ENCODE assay signal across 22 cellular contexts in genomic region chr17:76748657-76749056, GRCh38. TPM values are rescaled to one million over a fixed set of nuclear protein-coding genes. Genes with fewer than 3 reads are reported as not detected.
A peak's percentile ranks its signal among the peaks of the same experiment; 100 is the strongest.
DNase-seq lines count a peak whose midpoint lies in the region; ATAC-seq, FAIRE-seq and TF ChIP-seq lines count a peak whose summit lies in the region.
"Had no signal": no experiment of that assay in that cellular context is flagged by ENCODE, and none has a peak within 500 bp of the region (broad histone marks: within the 10 kb centered on the region; RNA-seq: fewer than 3 reads in every experiment).

No MANE protein-coding gene starts in this region.

- peaks cover 30% of the 10 kb centered on the region for H3K4me1 ChIP-seq in cardiac muscle cell (ENCODE audit: low read depth)
- peaks cover 0 to 18% of the 10 kb centered on the region in 2 donors for H3K4me1 ChIP-seq in right atrium auricular region
- no peaks in the 10 kb centered on the region; a peak in 2 of 5 replicates for H3K4me1 ChIP-seq in K562 (replicated peaks in 1 of 2; ENCODE audit: control insufficient read depth in 2 of 2, insufficient read depth in 2 of 2, low read length in 2 of 2)
- peaks cover 10 to 14% of the 10 kb centered on the region in 2 donors for H3K4me1 ChIP-seq in gastrocnemius medialis
- H3K4me1 ChIP-seq in osteoblast (ENCODE audit: insufficient read depth, low read length), result no peaks in the 10 kb centered on the region

- FAIRE-seq in K562 (lab: Jason Lieb, UNC), result no peak
- FAIRE-seq: G401.6, GM12891, GM19239, H1 had no signal

- no peaks in the 10 kb centered on the region for H3K9me1 ChIP-seq in K562 (ENCODE audit: control insufficient read depth, insufficient read depth, low read length)

- POLR2A ChIA-PET in K562 (lab: Yijun Ruan, JAX), result interaction anchor here (1.0 to 2.7 kb wide), 3 partner anchors 8 to 17 kb away, joined by 3 to 31 read pairs (median 5); partner anchors contain the start of genes MFSD11 and SRSF2

- H3K79me2 ChIP-seq in K562 (ENCODE audit: control insufficient read depth, insufficient read depth, low read length) (no peaks in the 10 kb centered on the region), osteoblast (ENCODE audit: insufficient read depth, low read length) (no peaks in the 10 kb centered on the region)

- H4K20me1 ChIP-seq in K562 (replicated peaks; ENCODE audit: control insufficient read depth, insufficient read depth, low read length) (no peaks in the 10 kb centered on the region), osteoblast (ENCODE audit: insufficient read depth, low read length) (no peaks in the 10 kb centered on the region)

- no peak for TF ChIP-seq RAD21 in K562 (CRISPR knock-in tag; conservative IDR thresholded peaks at IDR 0.05 in 1 of 2, IDR thresholded peaks at IDR 0.05 in 1 of 2)

- ATAC-seq in Right ventricle myocardium inferior (no peak), K562 (no peak), gastrocnemius medialis (no peak)

- H3K9me3 ChIP-seq in cardiac muscle cell (ENCODE audit: low read depth), result no peaks in the 10 kb centered on the region
- H3K9me3 ChIP-seq in right atrium auricular region, result no peaks in the 10 kb centered on the region
- H3K9me3 ChIP-seq in K562 (replicated peaks; ENCODE audit: control insufficient read depth, insufficient read depth, low read depth, low read length), result no peaks in the 10 kb centered on the region
- H3K9me3 ChIP-seq in gastrocnemius medialis, result no peaks in the 10 kb centered on the region
- no peaks in the 10 kb centered on the region for H3K9me3 ChIP-seq in osteoblast (ENCODE audit: low read depth, low read length)

- TF ChIP-seq POLR2A in K562 (conservative IDR thresholded peaks at IDR 0.05) (no peak), gastrocnemius medialis (IDR thresholded peaks at IDR 0.05) (no peak)

- no TSS peak for BruUV-seq in K562 (replicated peaks; lab: Mats Ljungman, UMichigan)

- H3K27me3 ChIP-seq in cardiac muscle cell, result no peaks in the 10 kb centered on the region
- no peaks in the 10 kb centered on the region for H3K27me3 ChIP-seq in right atrium auricular region
- H3K27me3 ChIP-seq in K562 (ENCODE audit: control insufficient read depth in 2 of 2, insufficient read depth in 2 of 2, low read length in 2 of 2), result no peaks in the 10 kb centered on the region
- H3K27me3 ChIP-seq in gastrocnemius medialis, result no peaks in the 10 kb centered on the region
- H3K27me3 ChIP-seq in osteoblast (ENCODE audit: insufficient read depth, low read length), result no peaks in the 10 kb centered on the region

- H3K9ac ChIP-seq in K562 (ENCODE audit: insufficient read depth in 1 of 2, low read depth in 2 of 2, low read length in 2 of 2), result no peak overlapping the region

- in situ Hi-C loops in K562 (cut with MboI), result no loop called here
- in situ Hi-C loops in gastrocnemius medialis (cut with MboI; ENCODE audit: low sequenced_read_pairs in 4 of 4), result no loop called here

- H3K27ac ChIP-seq in cardiac muscle cell (peak overlapping the region; percentile 93), right atrium auricular region (peak overlapping the region; percentile 62 to 78), K562 (ENCODE audit: extremely low read depth, low read depth, low read length) (no peak overlapping the region), gastrocnemius medialis (peak overlapping the region; percentile 70 to 81 (median 81)), osteoblast (ENCODE audit: low read depth, low read length) (no peak overlapping the region)
- H3K27ac ChIP-seq: HL-60 had no signal

- H3K36me3 ChIP-seq in cardiac muscle cell (peaks cover 14% of the 10 kb centered on the region), right atrium auricular region (peaks cover 29% of the 10 kb centered on the region), K562 (ENCODE audit: control insufficient read depth, insufficient read depth, low read length) (peaks cover 44% of the 10 kb centered on the region), gastrocnemius medialis (peaks cover 0 to 46% of the 10 kb centered on the region in 2 donors), osteoblast (ENCODE audit: insufficient read depth, low read length) (peaks cover 27% of the 10 kb centered on the region)

- DNase-seq in cardiac muscle cell (ENCODE audit: low read depth in 1 of 2, low spot score in 1 of 2), result no peak
- no peak for DNase-seq in Right ventricle myocardium inferior (ENCODE audit: missing footprints)
- no peak for DNase-seq in right atrium auricular region (ENCODE audit: low spot score)
- DNase-seq in cardiac septum (ENCODE audit: low spot score), result no peak
- no peak for DNase-seq in K562 (ENCODE audit: extremely low read depth in 1 of 4, low spot score in 3 of 4)
- no peak for DNase-seq in gastrocnemius medialis
- DNase-seq in T-helper 9 cell, result no peak
- DNase-seq in osteoblast (ENCODE audit: insufficient read length, low spot score, missing footprints), result no peak
- DNase-seq: 8988T; C1 segment of cervical spinal cord; CD4-positive, CD25-positive, alpha-beta regulatory T cell; CD8-positive, alpha-beta memory T cell; COR-L47; DMS 273 treated with DMSO at 0.1 percent for 48 hours; DMS53; H9; IMR-90 had no signal

- intact Hi-C loops in Right ventricle myocardium inferior (cut with DNase I), result no loop called here
- intact Hi-C loops in cardiac septum (cut with DNase I), result no loop called here
- intact Hi-C loops in K562 (cut with micrococcal nuclease), result no loop called here
- intact Hi-C loops in gastrocnemius medialis (cut with DNase I; ENCODE audit: low total_unique reads), result no loop called here

- TF ChIP-seq CTCF in cardiac muscle cell (IDR thresholded peaks at IDR 0.05; ENCODE audit: low read depth, low read length), result no peak
- no peak for TF ChIP-seq CTCF in right atrium auricular region (IDR thresholded peaks at IDR 0.05)
- TF ChIP-seq CTCF in K562 (IDR thresholded peaks at IDR 0.05 in 2 of 3, conservative IDR thresholded peaks at IDR 0.05 in 1 of 3; ENCODE audit: insufficient read depth in 2 of 3, low read depth in 1 of 3, low read length in 3 of 3), result no peak
- no peak for TF ChIP-seq CTCF in gastrocnemius medialis (IDR thresholded peaks at IDR 0.05 in 4 of 5, conservative IDR thresholded peaks at IDR 0.05 in 1 of 5)
- no peak for TF ChIP-seq CTCF in osteoblast (IDR thresholded peaks at IDR 0.05; ENCODE audit: extremely low read depth, low read depth, low read length)

- H3K4me2 ChIP-seq in K562 (ENCODE audit: insufficient read depth, low read length) (no peak overlapping the region), osteoblast (ENCODE audit: insufficient read depth, low read length) (no peak overlapping the region)

- H3K4me3 ChIP-seq in cardiac muscle cell (no peak overlapping the region), right atrium auricular region (no peak overlapping the region), K562 (no peak overlapping the region), gastrocnemius medialis (no peak overlapping the region), osteoblast (ENCODE audit: insufficient read depth, low read length) (no peak overlapping the region)

- CTCF ChIA-PET in K562 (lab: Yijun Ruan, JAX; ENCODE audit: low intra/inter-chr PET ratio), result no interaction called here

- no peak for TF ChIP-seq EP300 in K562 (IDR thresholded peaks at IDR 0.05; ENCODE audit: low read length)

- H2AFZ ChIP-seq in K562 (ENCODE audit: low read depth, low read length) (no peak overlapping the region), osteoblast (ENCODE audit: low read length) (no peak overlapping the region)

- 90% methylated on average over 1 of the region's 1 CpG for WGBS in K562 (ENCODE audit: insufficient coverage, low coverage, missing lambda C conversion rate)

RNA-seq across cellular contexts. Expression of gene MFSD11, which starts 10.7 kb away (rescaled TPM):
- total RNA-seq in cardiac muscle cell, result 45.8 and 69.2 TPM in 2 replicates
- polyA plus RNA-seq in cardiac muscle cell, result 55.6 and 68.1 TPM in 2 replicates
- total RNA-seq in Right ventricle myocardium inferior, result 20.8 TPM
- total RNA-seq in right atrium auricular region, result 10 to 100 TPM; 24.8 to 29.3 TPM
- total RNA-seq in cardiac septum, result 27.0 TPM
- 145 and 147 TPM in 2 replicates for total RNA-seq in K562 (2011; cell fraction: chromatin; rRNA removed; ENCODE audit: low replicate concordance)
- total RNA-seq in K562 (2011; cell fraction: nucleolus; rRNA removed), result 84.1 and 87.6 TPM in 2 replicates
- total RNA-seq in K562 (2011; cell fraction: nucleoplasm; rRNA removed), result 125 and 138 TPM in 2 replicates
- total RNA-seq in K562 (2014; rRNA removed), result 15.5 and 25.6 TPM in 2 replicates
- 20.9 and 21.8 TPM in 2 replicates for total RNA-seq in K562 (2014; rRNA removed; fragmentation: Illumina TruSeq; extraction: Trizol)
- 21.6 and 24.1 TPM in 2 replicates for total RNA-seq in K562 (2015; rRNA removed; fragmentation: Illumina TruSeq; extraction: Trizol)
- total RNA-seq in K562 (2021), result 24.5 and 26.2 TPM in 2 replicates
- 23.7 and 24.4 TPM in 2 replicates for polyA plus RNA-seq in K562 (2011; rRNA removed)
- polyA plus RNA-seq in K562 (2011; cell fraction: cytosol; rRNA removed), result 20.6 and 23.7 TPM in 2 replicates
- 57.8 and 68.3 TPM in 2 replicates for polyA plus RNA-seq in K562 (2011; cell fraction: nucleus; rRNA removed)
- 21.9 and 28.2 TPM in 2 replicates for polyA plus RNA-seq in K562 (2012)
- polyA plus RNA-seq in K562 (2014; fragmentation: Illumina TruSeq; extraction: Trizol), result 15.0 and 17.9 TPM in 2 replicates
- 10 to 100 TPM; 14.4 to 19.7 TPM for polyA plus RNA-seq in K562 (2014; fragmentation: Nextera tagmentation; extraction: Ambion mirVana)
- polyA plus RNA-seq in K562 (2014; rRNA removed), result 19.9 and 22.8 TPM in 2 replicates
- polyA minus RNA-seq in K562 (2011; rRNA and poly(A)+ RNA removed), result 30.5 and 35.7 TPM in 2 replicates
- polyA minus RNA-seq in K562 (2011; cell fraction: cytosol; rRNA and poly(A)+ RNA removed), result 16.4 and 22.1 TPM in 2 replicates
- 30.6 and 40.5 TPM in 2 replicates for polyA minus RNA-seq in K562 (2011; cell fraction: nucleus; rRNA and poly(A)+ RNA removed)
- total RNA-seq in gastrocnemius medialis, result 10 to 100 TPM; 14.0 to 24.2 (median 19.5) TPM
- 42.0 and 45.4 TPM in 2 replicates for total RNA-seq in osteoblast

RNA-seq across cellular contexts. Expression of gene SRSF2, which starts 11.5 kb away (rescaled TPM):
- total RNA-seq in cardiac muscle cell (398 and 520 TPM in 2 replicates), Right ventricle myocardium inferior (74.0 TPM), right atrium auricular region (100 to 1,000 TPM in 1 of 2 donors, 10 to 100 TPM in 1; 78.3 to 135 TPM), cardiac septum (98.0 TPM), K562 (2014; rRNA removed) (583 and 1,185 TPM in 2 replicates), K562 (2014; rRNA removed; fragmentation: Illumina TruSeq; extraction: Trizol) (261 and 276 TPM in 2 replicates), K562 (2015; rRNA removed; fragmentation: Illumina TruSeq; extraction: Trizol) (339 and 353 TPM in 2 replicates), K562 (2021) (499 and 569 TPM in 2 replicates), gastrocnemius medialis (100 to 1,000 TPM in 2 of 4 donors, 10 to 100 TPM in 2; 75.0 to 148 (median 90.4) TPM), osteoblast (88.7 and 102 TPM in 2 replicates)
- polyA plus RNA-seq in cardiac muscle cell (217 and 265 TPM in 2 replicates), K562 (2011; rRNA removed) (422 and 444 TPM in 2 replicates), K562 (2014; fragmentation: Illumina TruSeq; extraction: Trizol) (379 and 393 TPM in 2 replicates), K562 (2014; fragmentation: Nextera tagmentation; extraction: Ambion mirVana) (100 to 1,000 TPM; 161 to 186 TPM), K562 (2014; rRNA removed) (579 and 682 TPM in 2 replicates)
- 541 and 860 TPM in 2 replicates for total RNA-seq in K562 (2011; cell fraction: chromatin; rRNA removed; ENCODE audit: low replicate concordance)
- 738 and 811 TPM in 2 replicates for total RNA-seq in K562 (2011; cell fraction: nucleolus; rRNA removed)
- total RNA-seq in K562 (2011; cell fraction: nucleoplasm; rRNA removed), result 625 and 722 TPM in 2 replicates
- polyA plus RNA-seq in K562 (2011; cell fraction: cytosol; rRNA removed), result 268 and 523 TPM in 2 replicates
- 1,783 and 2,637 TPM in 2 replicates for polyA plus RNA-seq in K562 (2011; cell fraction: nucleus; rRNA removed)
- 310 and 372 TPM in 2 replicates for polyA plus RNA-seq in K562 (2012)
- polyA minus RNA-seq in K562 (2011; rRNA and poly(A)+ RNA removed), result 180 and 185 TPM in 2 replicates
- 370 and 404 TPM in 2 replicates for polyA minus RNA-seq in K562 (2011; cell fraction: cytosol; rRNA and poly(A)+ RNA removed)
- 793 and 922 TPM in 2 replicates for polyA minus RNA-seq in K562 (2011; cell fraction: nucleus; rRNA and poly(A)+ RNA removed)

RNA-seq across cellular contexts. Expression of gene METTL23, which starts 22.0 kb away (rescaled TPM):
- 47.6 and 62.0 TPM in 2 replicates for total RNA-seq in cardiac muscle cell
- polyA plus RNA-seq in cardiac muscle cell, result 77.9 and 83.0 TPM in 2 replicates
- total RNA-seq in Right ventricle myocardium inferior, result 17.3 TPM
- 10 to 100 TPM; 22.6 to 26.8 TPM for total RNA-seq in right atrium auricular region
- total RNA-seq in cardiac septum, result 21.4 TPM
- total RNA-seq in K562 (2011; cell fraction: chromatin; rRNA removed; ENCODE audit: low replicate concordance), result 39.2 and 44.3 TPM in 2 replicates
- 29.1 and 31.7 TPM in 2 replicates for total RNA-seq in K562 (2011; cell fraction: nucleolus; rRNA removed)
- total RNA-seq in K562 (2011; cell fraction: nucleoplasm; rRNA removed), result 28.7 and 31.7 TPM in 2 replicates
- total RNA-seq in K562 (2014; rRNA removed), result 29.4 and 32.9 TPM in 2 replicates
- 37.3 and 47.0 TPM in 2 replicates for total RNA-seq in K562 (2014; rRNA removed; fragmentation: Illumina TruSeq; extraction: Trizol)
- 24.1 and 29.5 TPM in 2 replicates for total RNA-seq in K562 (2015; rRNA removed; fragmentation: Illumina TruSeq; extraction: Trizol)
- total RNA-seq in K562 (2021), result 36.5 TPM in 2 replicates
- polyA plus RNA-seq in K562 (2011; rRNA removed), result 56.7 and 67.3 TPM in 2 replicates
- 40.2 and 42.2 TPM in 2 replicates for polyA plus RNA-seq in K562 (2011; cell fraction: cytosol; rRNA removed)
- polyA plus RNA-seq in K562 (2011; cell fraction: nucleus; rRNA removed), result 39.8 and 45.6 TPM in 2 replicates
- polyA plus RNA-seq in K562 (2012), result 44.3 and 52.0 TPM in 2 replicates
- 41.6 and 44.1 TPM in 2 replicates for polyA plus RNA-seq in K562 (2014; fragmentation: Illumina TruSeq; extraction: Trizol)
- polyA plus RNA-seq in K562 (2014; fragmentation: Nextera tagmentation; extraction: Ambion mirVana), result 10 to 100 TPM; 42.2 to 46.1 TPM
- 46.6 and 58.5 TPM in 2 replicates for polyA plus RNA-seq in K562 (2014; rRNA removed)
- 29.0 and 31.8 TPM in 2 replicates for polyA minus RNA-seq in K562 (2011; rRNA and poly(A)+ RNA removed)
- polyA minus RNA-seq in K562 (2011; cell fraction: cytosol; rRNA and poly(A)+ RNA removed), result 6.7 and 12.1 TPM in 2 replicates
- 9.2 and 15.1 TPM in 2 replicates for polyA minus RNA-seq in K562 (2011; cell fraction: nucleus; rRNA and poly(A)+ RNA removed)
- 10 to 100 TPM; 23.9 to 35.5 (median 29.7) TPM for total RNA-seq in gastrocnemius medialis
- 25.7 and 28.6 TPM in 2 replicates for total RNA-seq in osteoblast

RNA-seq across cellular contexts. Expression of gene JMJD6, which starts 22.3 kb away (rescaled TPM):
- 23.5 and 25.1 TPM in 2 replicates for total RNA-seq in cardiac muscle cell
- polyA plus RNA-seq in cardiac muscle cell, result 25.3 and 33.6 TPM in 2 replicates
- 62.8 TPM for total RNA-seq in Right ventricle myocardium inferior
- 10 to 100 TPM; 35.0 to 37.4 TPM for total RNA-seq in right atrium auricular region
- total RNA-seq in cardiac septum, result 60.7 TPM
- total RNA-seq in K562 (2011; cell fraction: chromatin; rRNA removed; ENCODE audit: low replicate concordance), result 39.0 and 102 TPM in 2 replicates
- 54.7 and 69.0 TPM in 2 replicates for total RNA-seq in K562 (2011; cell fraction: nucleolus; rRNA removed)
- total RNA-seq in K562 (2011; cell fraction: nucleoplasm; rRNA removed), result 46.6 and 49.9 TPM in 2 replicates
- 40.2 and 40.7 TPM in 2 replicates for total RNA-seq in K562 (2014; rRNA removed)
- total RNA-seq in K562 (2014; rRNA removed; fragmentation: Illumina TruSeq; extraction: Trizol), result 23.4 and 28.1 TPM in 2 replicates
- total RNA-seq in K562 (2015; rRNA removed; fragmentation: Illumina TruSeq; extraction: Trizol), result 37.4 and 38.5 TPM in 2 replicates
- total RNA-seq in K562 (2021), result 47.9 and 52.3 TPM in 2 replicates
- polyA plus RNA-seq in K562 (2011; rRNA removed), result 22.2 and 30.9 TPM in 2 replicates
- polyA plus RNA-seq in K562 (2011; cell fraction: cytosol; rRNA removed), result 25.7 and 30.0 TPM in 2 replicates
- polyA plus RNA-seq in K562 (2011; cell fraction: nucleus; rRNA removed), result 83.8 and 88.4 TPM in 2 replicates
- polyA plus RNA-seq in K562 (2012), result 50.5 and 52.4 TPM in 2 replicates
- 36.5 and 38.2 TPM in 2 replicates for polyA plus RNA-seq in K562 (2014; fragmentation: Illumina TruSeq; extraction: Trizol)
- polyA plus RNA-seq in K562 (2014; fragmentation: Nextera tagmentation; extraction: Ambion mirVana), result 10 to 100 TPM in 1 of 2 experiments, 1 to 10 TPM in 1; 2.5 to 10.5 TPM
- 36.3 and 40.9 TPM in 2 replicates for polyA plus RNA-seq in K562 (2014; rRNA removed)
- polyA minus RNA-seq in K562 (2011; rRNA and poly(A)+ RNA removed), result 13.2 and 15.1 TPM in 2 replicates
- polyA minus RNA-seq in K562 (2011; cell fraction: cytosol; rRNA and poly(A)+ RNA removed), result 17.1 and 17.9 TPM in 2 replicates
- 12.0 and 22.5 TPM in 2 replicates for polyA minus RNA-seq in K562 (2011; cell fraction: nucleus; rRNA and poly(A)+ RNA removed)
- 10 to 100 TPM; 29.7 to 42.9 (median 41.7) TPM for total RNA-seq in gastrocnemius medialis
- total RNA-seq in osteoblast, result 18.8 and 21.5 TPM in 2 replicates

RNA-seq across cellular contexts. Expression of gene MXRA7, which starts 37.9 kb away (rescaled TPM):
- total RNA-seq in cardiac muscle cell (101 and 123 TPM in 2 replicates), Right ventricle myocardium inferior (375 TPM), right atrium auricular region (100 to 1,000 TPM; 440 to 644 TPM), cardiac septum (666 TPM), K562 (2014; rRNA removed) (14.1 and 17.1 TPM in 2 replicates), K562 (2014; rRNA removed; fragmentation: Illumina TruSeq; extraction: Trizol) (17.8 and 18.9 TPM in 2 replicates), K562 (2015; rRNA removed; fragmentation: Illumina TruSeq; extraction: Trizol) (8.2 and 8.8 TPM in 2 replicates), K562 (2021) (12.8 and 14.3 TPM in 2 replicates), gastrocnemius medialis (10 to 100 TPM; 24.3 to 43.0 (median 30.6) TPM), osteoblast (352 and 388 TPM in 2 replicates)
- polyA plus RNA-seq in cardiac muscle cell (164 and 178 TPM in 2 replicates), K562 (2011; rRNA removed) (36.8 and 38.4 TPM in 2 replicates), K562 (2014; fragmentation: Illumina TruSeq; extraction: Trizol) (24.4 and 25.0 TPM in 2 replicates), K562 (2014; fragmentation: Nextera tagmentation; extraction: Ambion mirVana) (1 to 10 TPM; 2.6 to 3.2 TPM), K562 (2014; rRNA removed) (14.4 and 22.0 TPM in 2 replicates)
- total RNA-seq in K562 (2011; cell fraction: chromatin; rRNA removed; ENCODE audit: low replicate concordance), result 7.4 and 13.0 TPM in 2 replicates
- total RNA-seq in K562 (2011; cell fraction: nucleolus; rRNA removed), result 13.7 and 15.5 TPM in 2 replicates
- total RNA-seq in K562 (2011; cell fraction: nucleoplasm; rRNA removed), result 17.9 and 28.3 TPM in 2 replicates
- 14.5 and 26.4 TPM in 2 replicates for polyA plus RNA-seq in K562 (2011; cell fraction: cytosol; rRNA removed)
- polyA plus RNA-seq in K562 (2011; cell fraction: nucleus; rRNA removed), result 17.3 and 17.5 TPM in 2 replicates
- 9.6 and 28.4 TPM in 2 replicates for polyA plus RNA-seq in K562 (2012)
- polyA minus RNA-seq in K562 (2011; rRNA and poly(A)+ RNA removed), result 15.4 and 21.1 TPM in 2 replicates
- 13.4 and 15.8 TPM in 2 replicates for polyA minus RNA-seq in K562 (2011; cell fraction: cytosol; rRNA and poly(A)+ RNA removed)
- 1.6 and 4.3 TPM in 2 replicates for polyA minus RNA-seq in K562 (2011; cell fraction: nucleus; rRNA and poly(A)+ RNA removed)

Comparison
In these comparisons a context has a peak if more than half of its experiments do, and no peak if none do; other contexts are left out.
1. H3K27ac ChIP-seq: peak in cardiac muscle cell (single experiment), right atrium auricular region (2 of 2) and gastrocnemius medialis (4 of 4); none in K562 (single experiment) and osteoblast (single experiment).